8 cellular contexts compared by ENCODE assay signal in genomic region chr16:27230562-27230991, GRCh38. TPM values are rescaled to one million over a fixed set of nuclear protein-coding genes. Genes with fewer than 3 reads are reported as not detected.
DNase-seq lines count a peak whose midpoint lies in the region; ATAC-seq and TF ChIP-seq lines count a peak whose summit lies in the region.

No MANE protein-coding gene starts in this region.

- peak overlapping the region; percentile 24 for H3K27ac Mint-ChIP-seq in activated B cell treated with CpG ODN at 0.5 μM for 24 hours
- H3K27ac Mint-ChIP-seq in activated naive CD8-positive, alpha-beta T cell: peak overlapping the region; percentile 100

- H3K36me3 Mint-ChIP-seq in activated B cell treated with CpG ODN at 0.5 μM for 24 hours (ENCODE audit: low read depth): peaks cover 40% of the 10 kb centered on the region
- peaks cover 14% of the 10 kb centered on the region for H3K36me3 Mint-ChIP-seq in activated naive CD8-positive, alpha-beta T cell

- CTCF ChIA-PET in activated B cell treated with CpG ODN at 0.5 μM for 24 hours (lab: Charles Lee): interaction anchor here (0.6 to 3.5 kb wide), 12 partner anchors 12 to 176 kb away, joined by 3 to 21 read pairs (median 3); no protein-coding TSS in a partner anchor

- peaks cover 91% of the 10 kb centered on the region for H3K4me1 Mint-ChIP-seq in activated B cell treated with CpG ODN at 0.5 μM for 24 hours
- H3K4me1 Mint-ChIP-seq in activated naive CD8-positive, alpha-beta T cell (ENCODE audit: low read depth): peaks cover 78% of the 10 kb centered on the region

- H3K9me3 Mint-ChIP-seq in activated B cell treated with CpG ODN at 0.5 μM for 24 hours: no peaks in the 10 kb centered on the region
- H3K9me3 Mint-ChIP-seq in activated naive CD8-positive, alpha-beta T cell (ENCODE audit: low read depth): no peaks in the 10 kb centered on the region

- intact Hi-C loops in activated B cell treated with CpG ODN at 0.5 μM for 24 hours (cut with micrococcal nuclease): no loop called here

- no peak overlapping the region for H3K4me3 ChIP-seq in HL-60 (replicated peaks; ENCODE audit: insufficient read depth, low read length)

- POLR2A ChIA-PET in activated B cell treated with CpG ODN at 0.5 μM for 24 hours (lab: Charles Lee): interaction anchor here (0.6 to 11.1 kb wide), 14 partner anchors 24 to 222 kb away, joined by 3 to 96 read pairs (median 6); partner anchors contain the start of gene KDM8

- H3K4me3 Mint-ChIP-seq in activated B cell treated with CpG ODN at 0.5 μM for 24 hours: peak overlapping the region; percentile 56
- peak overlapping the region; percentile 81 for H3K4me3 Mint-ChIP-seq in activated naive CD8-positive, alpha-beta T cell

- TF ChIP-seq CTCF in HL-60 (IDR thresholded peaks at IDR 0.05; ENCODE audit: insufficient read depth, low read length) (peak; percentile 40), activated B cell treated with CpG ODN at 0.5 μM for 24 hours (IDR thresholded peaks at IDR 0.05) (no peak)

- H3K27me3 Mint-ChIP-seq in activated B cell treated with CpG ODN at 0.5 μM for 24 hours: no peaks in the 10 kb centered on the region
- H3K27me3 Mint-ChIP-seq in activated naive CD8-positive, alpha-beta T cell: no peaks in the 10 kb centered on the region

- DNase-seq in HL-60 (ENCODE audit: low read depth in 1 of 2, low spot score in 1 of 2) (peak; percentile 78 to 92), activated B cell treated with CpG ODN at 0.5 μM for 24 hours (peak; percentile 41), Kasumi-1 (lab: John Stamatoyannopoulos, UW) (no peak), AG20443 (ENCODE audit: low spot score) (no peak), NOMO-1 (lab: John Stamatoyannopoulos, UW; ENCODE audit: unreplicated experiment in 2 of 2) (no peak)
- peak; percentile 59 to 61 for DNase-seq in stimulated activated CD4-positive, alpha-beta T cell treated with anti-CD3 and anti-CD28 coated beads, Interleukin-4, amount 100 ng/mL, for 48 hours (ENCODE audit: low read depth in 2 of 2)

- H3K27me3 ChIP-seq in HL-60 (ENCODE audit: insufficient read depth, poor library complexity, severe bottlenecking): no peaks in the 10 kb centered on the region

- ATAC-seq in activated B cell treated with CpG ODN at 0.5 μM for 24 hours (ENCODE audit: low read depth): peak; percentile 40
- ATAC-seq in HG02840 (IDR thresholded peaks at IDR 0.05; ENCODE audit: low FRiP score, unreplicated experiment): no peak

- H3K27ac ChIP-seq in HL-60 (replicated peaks): peak overlapping the region; percentile 0; the same call in 1 of the 2 replicates

RNA-seq across cellular contexts. Expression of gene KDM8, which starts 27.3 kb away (rescaled TPM):
- total RNA-seq in activated B cell treated with CpG ODN at 0.5 μM for 24 hours: 13.4 and 17.9 TPM in 2 replicates

RNA-seq across cellular contexts. Expression of gene NSMCE1, which starts 38.0 kb away (rescaled TPM):
- 61.0 and 68.3 TPM in 2 replicates for total RNA-seq in activated B cell treated with CpG ODN at 0.5 μM for 24 hours

Comparison
In these comparisons a context has a peak if more than half of its experiments do, and no peak if none do; other contexts are left out.
1. DNase-seq: peak in HL-60 (2 of 2), activated B cell treated with CpG ODN at 0.5 μM for 24 hours (single experiment) and stimulated activated CD4-positive, alpha-beta T cell treated with anti-CD3 and anti-CD28 coated beads, Interleukin-4, amount 100 ng/mL, for 48 hours (2 of 2); none in Kasumi-1 (0 of 2), AG20443 (single experiment) and NOMO-1 (0 of 2).